ENCODE assay signal across 28 cellular contexts in the genomic region with DNA sequence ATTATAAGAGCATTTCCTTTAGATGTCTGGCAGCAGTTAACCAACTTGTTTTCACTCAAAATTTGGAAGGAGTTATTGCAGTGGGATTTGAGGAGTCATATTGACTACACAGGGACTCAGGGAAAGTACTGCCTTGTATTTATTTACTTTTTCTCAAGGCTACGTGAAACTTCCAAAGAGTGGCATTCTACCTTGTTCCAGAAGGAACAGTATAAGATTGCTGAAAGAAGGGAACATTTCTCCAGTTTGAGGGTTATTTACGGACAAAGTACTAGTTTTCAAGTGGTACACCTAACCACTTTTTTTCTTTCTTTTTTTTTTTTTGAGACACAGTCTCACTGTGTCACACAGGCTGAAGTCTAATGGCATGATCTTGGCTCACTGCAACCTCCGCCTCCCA. TPM values are rescaled to one million over a fixed set of nuclear protein-coding genes. Genes with fewer than 3 reads are reported as not detected.
"Had no signal": no experiment of that assay in that cellular context is flagged by ENCODE, and none has a peak within 500 bp of the region (broad histone marks: within the 10 kb centered on the region; RNA-seq: fewer than 3 reads in every experiment).

No MANE protein-coding gene starts in this region.

- ATAC-seq: activated naive CD4-positive, alpha-beta T cell treated with anti-CD3 and anti-CD28 coated beads, Interleukin-2, amount 50 U/mL, for 72 hours; activated T-cell treated with anti-CD3 and anti-CD28 coated beads, Interleukin-2, amount 50 U/mL, for 4 hours; Panc1 had no signal

- H3K4me1 ChIP-seq: SJCRH30 had no signal

- H3K9me3 ChIP-seq: adrenal gland, SJCRH30 had no signal

- H3K4me3 Mint-ChIP-seq: activated CD4-positive, alpha-beta memory T cell treated with anti-CD3 and anti-CD28 coated beads for 36 hours; activated naive CD4-positive, alpha-beta T cell treated with anti-CD3 and anti-CD28 coated beads for 36 hours; activated T-cell treated with anti-CD3 and anti-CD28 coated beads, Interleukin-2, amount 50 U/mL, for 4 hours; activated T-helper 1 cell treated with anti-CD3 and anti-CD28 coated beads, Interleukin-12 subunit alpha, Interleukin-12 subunit beta, Interleukin-2, Interleukin-4 antibody, amounts not matched to agents 30 ng/mL and 10 ng/mL and 1 ng/mL, durations not matched to agents 14 hours and 24 hours and 36 hours; T-helper 1 cell treated with Interleukin-12 subunit alpha and Interleukin-12 subunit beta and Interleukin-4 antibody, amounts not matched to agents 30 μg/mL and 1 μg/mL, for 36 hours; T-helper 2 cell treated with Interferon-gamma antibody and Interleukin-4, amounts not matched to agents 5 μg/mL and 100 μg/mL, for 36 hours had no signal

- H3K27me3 ChIP-seq: adrenal gland, SJCRH30 had no signal

- DNase-seq: activated CD4-positive, alpha-beta memory T cell treated with anti-CD3 and anti-CD28 coated beads for 36 hours; activated CD4-positive, alpha-beta T cell treated with anti-CD3 and anti-CD28 coated beads for 4 hours; activated CD4-positive, alpha-beta T cell treated with anti-CD3 and anti-CD28 coated beads, Interleukin-2, amount 50 U/mL, for 1 hour; activated CD4-positive, CD25-positive, alpha-beta regulatory T cell treated with anti-CD3 and anti-CD28 coated beads, Interleukin-2, amount 50 U/mL, for 72 hours; activated CD8-positive, alpha-beta memory T cell treated with anti-CD3 and anti-CD28 coated beads, Interleukin-2, amount 50 U/mL, for 4 hours; activated gamma-delta T cell treated with Interleukin-2 at 50 U/mL for 16 hours; activated naive CD4-positive, alpha-beta T cell treated with anti-CD3 and anti-CD28 coated beads for 36 hours; activated T-cell treated with anti-CD3 and anti-CD28 coated beads for 4 hours; activated T-cell treated with anti-CD3 and anti-CD28 coated beads, Interleukin-2, amount 50 U/mL, for 4 hours; caudate nucleus; Karpas-422; KBM-7; NCI-H1105; NCI-H1417 treated with DMSO at 0.1 percent for 48 hours; NCI-H2029; NCI-H345; NCI-H524 treated with DMSO at 0.1 percent for 48 hours; SHP77; SJCRH30 had no signal

- H3K9me3 Mint-ChIP-seq: activated CD4-positive, alpha-beta memory T cell treated with anti-CD3 and anti-CD28 coated beads for 36 hours; activated naive CD4-positive, alpha-beta T cell treated with anti-CD3 and anti-CD28 coated beads for 36 hours; activated naive CD4-positive, alpha-beta T cell treated with anti-CD3 and anti-CD28 coated beads, Interleukin-2, amount 50 U/mL, for 72 hours; activated T-cell treated with anti-CD3 and anti-CD28 coated beads, Interleukin-2, amount 50 U/mL, for 4 hours; activated T-helper 1 cell treated with anti-CD3 and anti-CD28 coated beads, Interleukin-12 subunit alpha, Interleukin-12 subunit beta, Interleukin-2, Interleukin-4 antibody, amounts not matched to agents 30 ng/mL and 10 ng/mL and 1 ng/mL, durations not matched to agents 14 hours and 24 hours and 36 hours; T-helper 1 cell treated with Interleukin-12 subunit alpha and Interleukin-12 subunit beta and Interleukin-4 antibody, amounts not matched to agents 30 μg/mL and 1 μg/mL, for 36 hours; T-helper 2 cell treated with Interferon-gamma antibody and Interleukin-4, amounts not matched to agents 5 μg/mL and 100 μg/mL, for 36 hours had no signal

- H3K27ac Mint-ChIP-seq: activated CD4-positive, alpha-beta memory T cell treated with anti-CD3 and anti-CD28 coated beads for 36 hours; activated naive CD4-positive, alpha-beta T cell treated with anti-CD3 and anti-CD28 coated beads for 36 hours; activated naive CD4-positive, alpha-beta T cell treated with anti-CD3 and anti-CD28 coated beads, Interleukin-2, amount 50 U/mL, for 72 hours; activated T-helper 1 cell treated with anti-CD3 and anti-CD28 coated beads, Interleukin-12 subunit alpha, Interleukin-12 subunit beta, Interleukin-2, Interleukin-4 antibody, amounts not matched to agents 30 ng/mL and 10 ng/mL and 1 ng/mL, durations not matched to agents 14 hours and 24 hours and 36 hours; brain; T-helper 1 cell treated with Interleukin-12 subunit alpha and Interleukin-12 subunit beta and Interleukin-4 antibody, amounts not matched to agents 30 μg/mL and 1 μg/mL, for 36 hours; T-helper 2 cell treated with Interferon-gamma antibody and Interleukin-4, amounts not matched to agents 5 μg/mL and 100 μg/mL, for 36 hours had no signal

- H3K27ac ChIP-seq: adrenal gland, SJCRH30, SK-N-MC had no signal

- H3K27me3 Mint-ChIP-seq: activated CD4-positive, alpha-beta memory T cell treated with anti-CD3 and anti-CD28 coated beads for 36 hours had no signal

- H3K4me3 ChIP-seq: adrenal gland, SJCRH30, SK-N-MC had no signal

- H3K36me3 ChIP-seq: adrenal gland, SJCRH30 had no signal

RNA-seq across cellular contexts. Expression of a gene that starts 38.7 kb away (rescaled TPM):
- total RNA-seq: activated CD4-positive, alpha-beta memory T cell treated with anti-CD3 and anti-CD28 coated beads for 36 hours; activated naive CD4-positive, alpha-beta T cell treated with anti-CD3 and anti-CD28 coated beads for 36 hours; activated naive CD4-positive, alpha-beta T cell treated with anti-CD3 and anti-CD28 coated beads, Interleukin-2, amount 50 U/mL, for 72 hours; activated T-cell treated with anti-CD3 and anti-CD28 coated beads, Interleukin-2, amount 50 U/mL, for 4 hours; activated T-helper 1 cell treated with anti-CD3 and anti-CD28 coated beads, Interleukin-12 subunit alpha, Interleukin-12 subunit beta, Interleukin-2, Interleukin-4 antibody, amounts not matched to agents 30 ng/mL and 10 ng/mL and 1 ng/mL, durations not matched to agents 14 hours and 24 hours and 36 hours; RPMI7951 had no signal

RNA-seq across cellular contexts. Expression of a gene that starts 44.0 kb away (rescaled TPM):
- total RNA-seq: activated CD4-positive, alpha-beta memory T cell treated with anti-CD3 and anti-CD28 coated beads for 36 hours; activated naive CD4-positive, alpha-beta T cell treated with anti-CD3 and anti-CD28 coated beads for 36 hours; activated naive CD4-positive, alpha-beta T cell treated with anti-CD3 and anti-CD28 coated beads, Interleukin-2, amount 50 U/mL, for 72 hours; activated T-cell treated with anti-CD3 and anti-CD28 coated beads, Interleukin-2, amount 50 U/mL, for 4 hours; activated T-helper 1 cell treated with anti-CD3 and anti-CD28 coated beads, Interleukin-12 subunit alpha, Interleukin-12 subunit beta, Interleukin-2, Interleukin-4 antibody, amounts not matched to agents 30 ng/mL and 10 ng/mL and 1 ng/mL, durations not matched to agents 14 hours and 24 hours and 36 hours had no signal

RNA-seq across cellular contexts. Expression of a gene that starts 55.6 kb away (rescaled TPM):
- total RNA-seq: activated CD4-positive, alpha-beta memory T cell treated with anti-CD3 and anti-CD28 coated beads for 36 hours; activated T-cell treated with anti-CD3 and anti-CD28 coated beads, Interleukin-2, amount 50 U/mL, for 4 hours; activated T-helper 1 cell treated with anti-CD3 and anti-CD28 coated beads, Interleukin-12 subunit alpha, Interleukin-12 subunit beta, Interleukin-2, Interleukin-4 antibody, amounts not matched to agents 30 ng/mL and 10 ng/mL and 1 ng/mL, durations not matched to agents 14 hours and 24 hours and 36 hours; RPMI7951 had no signal
